In genomic region chr1:246418565-246419312, GRCh38 we compare ENCODE assay signal across 18 cellular contexts.
DNase-seq lines count a peak whose midpoint lies in the region; ATAC-seq, FAIRE-seq and TF ChIP-seq lines count a peak whose summit lies in the region.
"Had no signal": no experiment of that assay in that cellular context is flagged by ENCODE, and none has a peak within 500 bp of the region (broad histone marks: within the 10 kb centered on the region; RNA-seq: fewer than 3 reads in every experiment).

No MANE protein-coding gene starts in this region.

- no peaks in the 10 kb centered on the region for H3K27me3 ChIP-seq in OCI-LY3 (ENCODE audit: low read depth, low read length)
- H3K27me3 ChIP-seq in endodermal cell (ENCODE audit: control insufficient read depth, insufficient read depth, low read length, poor library complexity, severe bottlenecking): no peaks in the 10 kb centered on the region
- H3K27me3 ChIP-seq: BE2C had no signal

- H4K20me1 ChIP-seq in OCI-LY3 (ENCODE audit: insufficient read depth, low read length): no peaks in the 10 kb centered on the region

- peak overlapping the region; percentile 34 for H3K4me2 ChIP-seq in OCI-LY3 (ENCODE audit: low read length)
- H3K4me2 ChIP-seq: KMS-11, PC-9 had no signal

- 93 to 95% methylated on average over 16 to 18 of the region's 19 CpGs for WGBS in endodermal cell (ENCODE audit: insufficient coverage in 1 of 2, insufficient read length in 1 of 2), 2 experiments

- no peak overlapping the region for H3K4me3 Mint-ChIP-seq in endodermal cell
- H3K4me3 Mint-ChIP-seq: CD4-positive, alpha-beta T cell had no signal

- no peak overlapping the region for H3K27ac Mint-ChIP-seq in endodermal cell
- H3K27ac Mint-ChIP-seq: CD4-positive, alpha-beta T cell had no signal

- H3K79me2 ChIP-seq in OCI-LY3 (ENCODE audit: low read length): no peaks in the 10 kb centered on the region

- no peak overlapping the region for H2AFZ ChIP-seq in OCI-LY3 (ENCODE audit: low read depth, low read length)
- H2AFZ ChIP-seq: PC-9 had no signal

- H3K36me3 ChIP-seq in OCI-LY3 (replicated peaks; ENCODE audit: low read depth, low read length) (peaks cover 29% of the 10 kb centered on the region), endodermal cell (ENCODE audit: control insufficient read depth, insufficient read depth, low read length) (no peaks in the 10 kb centered on the region)
- H3K36me3 ChIP-seq: BE2C had no signal

- DNase-seq in Ammon's horn (ENCODE audit: low spot score) (peak; percentile 32), NCI-H1694 (lab: John Stamatoyannopoulos, UW) (peak; percentile 97), endodermal cell (no peak), HPDE6-E6E7 (ENCODE audit: extremely low spot score) (no peak), GM12892 (ENCODE audit: insufficient read length) (no peak), NK-92 (lab: John Stamatoyannopoulos, UW; ENCODE audit: unreplicated experiment) (no peak)
- DNase-seq: 8988T; BE2C; CD4-positive, alpha-beta T cell; DMS53; NCI-H1417; NCI-H1930; NCI-H82; PC-9 had no signal

- H3K4me1 ChIP-seq in OCI-LY3 (ENCODE audit: low read length): peaks cover 30% of the 10 kb centered on the region
- no peaks in the 10 kb centered on the region for H3K4me1 ChIP-seq in endodermal cell (ENCODE audit: control insufficient read depth, insufficient read depth, low read length)

- no peak for TF ChIP-seq CTCF in OCI-LY3 (IDR thresholded peaks at IDR 0.05; ENCODE audit: low read depth, low read length)
- no peak for TF ChIP-seq CTCF in endodermal cell (conservative IDR thresholded peaks at IDR 0.05)

- H3K4me3 ChIP-seq in OCI-LY3 (ENCODE audit: low read length) (peak overlapping the region; percentile 29; the same call in 1 of the 2 replicates), endodermal cell (ENCODE audit: low read length) (peak overlapping the region; percentile 65)
- H3K4me3 ChIP-seq: PC-9 had no signal

- peaks cover 20% of the 10 kb centered on the region for H3K36me3 Mint-ChIP-seq in endodermal cell (ENCODE audit: low read depth)

- ATAC-seq in GM18517 (IDR thresholded peaks at IDR 0.05; ENCODE audit: unreplicated experiment): no peak

- no peak for TF ChIP-seq POLR2A in GM12892 (IDR thresholded peaks at IDR 0.05; ENCODE audit: low read depth, low read length)

- peak overlapping the region; percentile 75 for H3K27ac ChIP-seq in OCI-LY3 (ENCODE audit: low read length)
- H3K27ac ChIP-seq in endodermal cell (ENCODE audit: low read depth, low read length): no peak overlapping the region
- H3K27ac ChIP-seq: KMS-11, PC-9, RWPE1 had no signal

- no peaks in the 10 kb centered on the region for H3K4me1 Mint-ChIP-seq in endodermal cell

- H3K9me3 ChIP-seq in OCI-LY3 (ENCODE audit: insufficient read depth, low read length): peaks cover 23% of the 10 kb centered on the region; the same call in 1 of the 2 replicates
- peaks cover 63% of the 10 kb centered on the region for H3K9me3 ChIP-seq in endodermal cell (ENCODE audit: control insufficient read depth, low read length)
- H3K9me3 ChIP-seq: BE2C had no signal

- FAIRE-seq in GM12892 (lab: Jason Lieb, UNC): no peak

- no peaks in the 10 kb centered on the region for H3K27me3 Mint-ChIP-seq in endodermal cell (ENCODE audit: insufficient read depth)
- H3K27me3 Mint-ChIP-seq: CD4-positive, alpha-beta T cell had no signal

- peaks cover 41% of the 10 kb centered on the region for H3K9me3 Mint-ChIP-seq in endodermal cell

- no peak overlapping the region for H3K9ac ChIP-seq in OCI-LY3 (ENCODE audit: low read length)
- no peak overlapping the region for H3K9ac ChIP-seq in endodermal cell (ENCODE audit: extremely low read depth, low read length, poor library complexity, severe bottlenecking)
- H3K9ac ChIP-seq: KMS-11 had no signal

Comparison
In these comparisons a context has a peak if more than half of its experiments do, and no peak if none do; other contexts are left out.
1. DNase-seq: peak in Ammon's horn (single experiment) and NCI-H1694 (single experiment); none in endodermal cell (single experiment), HPDE6-E6E7 (single experiment), GM12892 (single experiment) and NK-92 (single experiment).